10 cellular contexts compared by ENCODE assay signal in genomic region chr5:66742083-66742895, GRCh38.
DNase-seq lines count a peak whose midpoint lies in the region; ATAC-seq and TF ChIP-seq lines count a peak whose summit lies in the region.
"Had no signal": no experiment of that assay in that cellular context is flagged by ENCODE, and none has a peak within 500 bp of the region (broad histone marks: within the 10 kb centered on the region; RNA-seq: fewer than 3 reads in every experiment).

No MANE protein-coding gene starts in this region.

- dilution Hi-C loops in mammary epithelial cell (cut with HindIII; ENCODE audit: low sequenced_read_pairs), result no loop called here

- H3K79me2 ChIP-seq in mammary epithelial cell (ENCODE audit: insufficient read depth, low read length) (no peaks in the 10 kb centered on the region), PC-3 (ENCODE audit: low read length) (no peaks in the 10 kb centered on the region)

- no peak overlapping the region for H3K4me3 ChIP-seq in BE2C (ENCODE audit: low read depth, low read length)
- no peak overlapping the region for H3K4me3 ChIP-seq in HFF-Myc (replicated peaks; ENCODE audit: low read depth, low read length)
- no peak overlapping the region for H3K4me3 ChIP-seq in mammary epithelial cell (replicated peaks in 1 of 3; ENCODE audit: insufficient read depth in 1 of 3, low read depth in 2 of 3, low read length in 3 of 3)
- H3K4me3 ChIP-seq in right lobe of liver, result no peak overlapping the region
- H3K4me3 ChIP-seq in PC-3 (ENCODE audit: low read length), result no peak overlapping the region

- no peak overlapping the region for H2AFZ ChIP-seq in mammary epithelial cell (ENCODE audit: low read depth, low read length)
- no peak overlapping the region for H2AFZ ChIP-seq in PC-3 (ENCODE audit: low read length)

- no peak for DNase-seq in BE2C
- DNase-seq in HFF-Myc (ENCODE audit: extremely low read depth, low read depth), result no peak
- DNase-seq in mammary epithelial cell, result no peak
- DNase-seq in right lobe of liver, result peak in 1 of 3 donors; percentile 40
- no peak for DNase-seq in NCI-H345 treated with DMSO at 0.1 percent for 48 hours (lab: John Stamatoyannopoulos, UW; ENCODE audit: unreplicated experiment)
- DNase-seq in PC-3, result no peak
- DNase-seq: activated CD4-positive, CD25-positive, alpha-beta regulatory T cell; stimulated activated naive CD4-positive, alpha-beta T cell had no signal

- 90% methylated on average over 15 of the region's 15 CpGs for whole genome bisulfite sequencing in mammary epithelial cell (ENCODE audit: low coverage, missing lambda C conversion rate)
- 48% methylated on average over 13 of the region's 15 CpGs for WGBS in right lobe of liver (ENCODE audit: insufficient coverage, low coverage, low lambda C conversion rate, missing lambda C conversion rate)

- BruUV-seq in mammary epithelial cell (replicated peaks; lab: Mats Ljungman, UMichigan), result no TSS peak
- BruUV-seq in PC-3 (replicated peaks; lab: Mats Ljungman, UMichigan), result no TSS peak

- H3K9me2 ChIP-seq in PC-3 (replicated peaks; ENCODE audit: low read length), result no peaks in the 10 kb centered on the region

- CTCF ChIA-PET in mammary epithelial cell (lab: Charles Lee; ENCODE audit: low non-redundant PET), result interaction anchor here (0.6 to 1.1 kb wide), 3 partner anchors 29 to 436 kb away, joined by 6 to 10 read pairs (median 6); no protein-coding TSS in a partner anchor
- CTCF ChIA-PET in PC-3 (lab: Charles Lee), result no interaction called here

- H3K36me3 ChIP-seq in BE2C (no peaks in the 10 kb centered on the region), mammary epithelial cell (ENCODE audit: insufficient read depth, low read length) (no peaks in the 10 kb centered on the region), right lobe of liver (no peaks in the 10 kb centered on the region), PC-3 (ENCODE audit: low read depth, low read length) (no peaks in the 10 kb centered on the region)

- H3K4me1 ChIP-seq in BE2C (peaks cover 4% of the 10 kb centered on the region), mammary epithelial cell (ENCODE audit: insufficient read depth, low read length) (no peaks in the 10 kb centered on the region), right lobe of liver (peaks cover 0 to 25% (median 0%) of the 10 kb centered on the region in 4 donors), PC-3 (ENCODE audit: insufficient read depth, low read length) (no peaks in the 10 kb centered on the region)

- H3K27ac ChIP-seq in mammary epithelial cell (ENCODE audit: insufficient read depth, low read depth, low read length) (no peak overlapping the region), right lobe of liver (peak overlapping the region in 1 of 3 donors; percentile 42), PC-3 (ENCODE audit: low read length) (no peak overlapping the region)

- in situ Hi-C loops in mammary epithelial cell (cut with MboI; ENCODE audit: low sequenced_read_pairs in 2 of 2), result no loop called here

- H3K9me3 ChIP-seq in BE2C (no peaks in the 10 kb centered on the region), mammary epithelial cell (replicated peaks; ENCODE audit: insufficient read depth, low read length) (no peaks in the 10 kb centered on the region), right lobe of liver (no peaks in the 10 kb centered on the region), PC-3 (ENCODE audit: low read length) (no peaks in the 10 kb centered on the region)

- no peak overlapping the region for H3K4me2 ChIP-seq in mammary epithelial cell (ENCODE audit: insufficient read depth, low read depth, low read length)
- H3K4me2 ChIP-seq in PC-3 (ENCODE audit: low read length), result no peak overlapping the region

- H3K9ac ChIP-seq in mammary epithelial cell (ENCODE audit: insufficient read depth, low read length) (no peak overlapping the region), PC-3 (ENCODE audit: low read length) (no peak overlapping the region)

- ATAC-seq in right lobe of liver (peak; percentile 40 to 67 (median 50)), HG03039 (IDR thresholded peaks at IDR 0.05; ENCODE audit: unreplicated experiment) (no peak), PC-3 (no peak), GM18867 (IDR thresholded peaks at IDR 0.05; ENCODE audit: unreplicated experiment) (no peak)

- no peaks in the 10 kb centered on the region for H3F3A ChIP-seq in PC-3 (ENCODE audit: low read length, unreplicated experiment)

- peak; percentile 41 for TF ChIP-seq CTCF in BE2C (IDR thresholded peaks at IDR 0.05; ENCODE audit: low read depth, low read length)
- TF ChIP-seq CTCF in HFF-Myc (IDR thresholded peaks at IDR 0.05; ENCODE audit: low read depth, low read length, missing control alignments), result peak; percentile 15
- TF ChIP-seq CTCF in mammary epithelial cell (conservative IDR thresholded peaks at IDR 0.05 in 1 of 2, IDR thresholded peaks at IDR 0.05 in 1 of 2; ENCODE audit: extremely low read depth in 1 of 2, insufficient read depth in 1 of 2, low read depth in 1 of 2, low read length in 2 of 2), result peak; percentile 16 to 30
- TF ChIP-seq CTCF in right lobe of liver (IDR thresholded peaks at IDR 0.05), result peak; percentile 10 to 30 (median 24)
- no peak for TF ChIP-seq CTCF in PC-3 (conservative IDR thresholded peaks at IDR 0.05; ENCODE audit: low read depth, low read length)

- H4K20me1 ChIP-seq in mammary epithelial cell (ENCODE audit: insufficient read depth, low read length) (no peaks in the 10 kb centered on the region), PC-3 (ENCODE audit: low read length) (no peaks in the 10 kb centered on the region)

- TF ChIP-seq POLR2A in right lobe of liver (IDR thresholded peaks at IDR 0.05), result no peak

- H3K27me3 ChIP-seq in BE2C (no peaks in the 10 kb centered on the region), mammary epithelial cell (ENCODE audit: insufficient read depth, low read length) (no peaks in the 10 kb centered on the region), right lobe of liver (no peaks in the 10 kb centered on the region), PC-3 (ENCODE audit: low read length) (no peaks in the 10 kb centered on the region)

- POLR2A ChIA-PET in PC-3 (lab: Charles Lee; ENCODE audit: unreplicated experiment), result no interaction called here

- intact Hi-C loops in mammary epithelial cell (cut with micrococcal nuclease), result no loop called here
- intact Hi-C loops in right lobe of liver (cut with DNase I), result no loop called here
- intact Hi-C loops in PC-3 (cut with micrococcal nuclease), result no loop called here

Comparison
In these comparisons a context has a peak if more than half of its experiments do, and no peak if none do; other contexts are left out.
1. ATAC-seq: peak in right lobe of liver (4 of 4); none in HG03039 (single experiment), PC-3 (single experiment) and GM18867 (single experiment).